Comparison of ENCODE assay signal across 19 cellular contexts in the genomic region with DNA sequence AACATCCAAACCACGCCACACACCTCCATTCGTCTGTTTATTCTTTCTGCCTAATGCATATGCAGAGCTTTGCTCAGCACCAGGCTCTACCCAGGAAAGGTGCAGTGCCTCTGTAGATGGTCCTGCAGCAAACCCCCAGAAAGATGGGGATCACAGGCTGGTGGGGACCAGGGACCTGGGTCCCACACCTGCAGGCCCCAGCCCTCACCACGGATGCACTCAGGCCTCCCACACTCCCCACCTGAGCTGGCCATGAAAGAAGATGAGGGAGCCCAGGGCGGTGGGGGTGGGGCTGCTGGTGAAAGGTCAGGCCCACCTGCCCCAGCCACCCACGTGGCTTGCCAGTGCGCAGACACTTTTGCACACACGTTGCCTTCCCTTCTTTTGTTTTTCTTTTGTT.
DNase-seq lines count a peak whose midpoint lies in the region; FAIRE-seq and TF ChIP-seq lines count a peak whose summit lies in the region.
"Had no signal": no experiment of that assay in that cellular context is flagged by ENCODE, and none has a peak within 500 bp of the region (broad histone marks: within the 10 kb centered on the region; RNA-seq: fewer than 3 reads in every experiment).

No MANE protein-coding gene starts in this region.

- no peak overlapping the region for H3K4me3 Mint-ChIP-seq in chondrocyte (ENCODE audit: unreplicated experiment)
- H3K4me3 Mint-ChIP-seq: B cell; CD4-positive, CD25-positive, alpha-beta regulatory T cell; CD8-positive, alpha-beta T cell had no signal

- no peak overlapping the region for H3K23ac ChIP-seq in neuronal stem cell (ENCODE audit: low read depth, low read length, poor library complexity)

- H3K4me1 ChIP-seq in kidney (ENCODE audit: control insufficient read depth in 1 of 2, insufficient read depth in 1 of 2, low read depth in 1 of 2, low read length in 2 of 2): no peaks in the 10 kb centered on the region
- H3K4me1 ChIP-seq in neuronal stem cell (ENCODE audit: control insufficient read depth in 2 of 2, insufficient read depth in 1 of 2, low read depth in 1 of 2, low read length in 2 of 2): peaks cover 17 to 21% of the 10 kb centered on the region in 2 donors
- H3K4me1 ChIP-seq in spleen: no peaks in the 10 kb centered on the region
- H3K4me1 ChIP-seq: Caco-2 had no signal

- H3K18ac ChIP-seq in neuronal stem cell (ENCODE audit: low read length): no peak overlapping the region

- H3K14ac ChIP-seq in neuronal stem cell (ENCODE audit: low read length): no peak overlapping the region

- H2BK5ac ChIP-seq in neuronal stem cell (ENCODE audit: low read length): peak overlapping the region; percentile 47

- no peaks in the 10 kb centered on the region for H3K4me1 Mint-ChIP-seq in chondrocyte (ENCODE audit: low read depth)
- H3K4me1 Mint-ChIP-seq: B cell; CD4-positive, CD25-positive, alpha-beta regulatory T cell had no signal

- no peak for TF ChIP-seq POLR2A in spleen (IDR thresholded peaks at IDR 0.05)

- H3K79me1 ChIP-seq in neuronal stem cell (ENCODE audit: low read depth, low read length): no peaks in the 10 kb centered on the region

- no peak for FAIRE-seq in kidney (lab: Jason Lieb, UNC)
- FAIRE-seq: G401.6, GM12892, H54 had no signal

- no peak overlapping the region for H4K91ac ChIP-seq in neuronal stem cell (ENCODE audit: low read depth, low read length, poor library complexity)

- H3K27ac Mint-ChIP-seq in chondrocyte (ENCODE audit: unreplicated experiment): no peak overlapping the region
- H3K27ac Mint-ChIP-seq: B cell; CD4-positive, CD25-positive, alpha-beta regulatory T cell; CD8-positive, alpha-beta T cell had no signal

- H3K9me3 ChIP-seq in kidney (ENCODE audit: control insufficient read depth in 1 of 2, low read length in 2 of 2): no peaks in the 10 kb centered on the region
- peaks cover 4 to 16% of the 10 kb centered on the region in 2 donors for H3K9me3 ChIP-seq in neuronal stem cell (replicated peaks in 1 of 2; ENCODE audit: control insufficient read depth in 2 of 2, insufficient read depth in 1 of 2, low read depth in 1 of 2, low read length in 2 of 2)
- peaks cover 0 to 24% (median 0%) of the 10 kb centered on the region in 8 donors for H3K9me3 ChIP-seq in spleen
- H3K9me3 ChIP-seq: BLaER1 had no signal

- H2BK15ac ChIP-seq in neuronal stem cell (ENCODE audit: low read length): no peak overlapping the region

- no peak overlapping the region for H3K27ac ChIP-seq in kidney (ENCODE audit: low read depth in 2 of 2, low read length in 2 of 2)
- H3K27ac ChIP-seq in neuronal stem cell (replicated peaks; ENCODE audit: low read length): no peak overlapping the region
- no peak overlapping the region for H3K27ac ChIP-seq in spleen
- H3K27ac ChIP-seq: BLaER1, C4-2B had no signal

- TF ChIP-seq CTCF in chondrocyte (IDR thresholded peaks at IDR 0.05): no peak
- TF ChIP-seq CTCF in kidney (IDR thresholded peaks at IDR 0.05; ENCODE audit: borderline replicate concordance, extremely low read depth, insufficient read depth): no peak
- no peak for TF ChIP-seq CTCF in spleen (IDR thresholded peaks at IDR 0.05 in 8 of 11, conservative IDR thresholded peaks at IDR 0.05 in 3 of 11)

- intact Hi-C loops in kidney (cut with DNase I) (no loop called here), spleen (cut with DNase I; ENCODE audit: low total_unique reads) (no loop called here)

- no peak overlapping the region for H2BK120ac ChIP-seq in neuronal stem cell (ENCODE audit: low read depth, low read length)

- H2BK12ac ChIP-seq in neuronal stem cell (ENCODE audit: low read length): no peak overlapping the region

- H3K9ac ChIP-seq in kidney (ENCODE audit: low read length in 2 of 2) (no peak overlapping the region), neuronal stem cell (ENCODE audit: low read depth, low read length, poor library complexity) (no peak overlapping the region)
- H3K9ac ChIP-seq: BLaER1 had no signal

- H2AFZ ChIP-seq in neuronal stem cell (ENCODE audit: low read length): no peak overlapping the region

- peaks cover 2% of the 10 kb centered on the region for H3K9me3 Mint-ChIP-seq in chondrocyte (ENCODE audit: low read depth)
- H3K9me3 Mint-ChIP-seq: CD8-positive, alpha-beta T cell had no signal

- H3K4me2 ChIP-seq in neuronal stem cell (ENCODE audit: insufficient read depth, low read length, poor library complexity, severe bottlenecking): no peak overlapping the region

- no peak overlapping the region for H3K4ac ChIP-seq in neuronal stem cell (ENCODE audit: low read length)

- H2AK5ac ChIP-seq in neuronal stem cell (ENCODE audit: low read depth, low read length): no peak overlapping the region

- H3K36me3 ChIP-seq in kidney (ENCODE audit: control insufficient read depth in 1 of 2, insufficient read depth in 2 of 2, low read length in 2 of 2): no peaks in the 10 kb centered on the region
- H3K36me3 ChIP-seq in neuronal stem cell (replicated peaks in 1 of 2; ENCODE audit: control insufficient read depth in 2 of 2, insufficient read depth in 2 of 2, low read length in 2 of 2): no peaks in the 10 kb centered on the region
- H3K36me3 ChIP-seq in spleen: no peaks in the 10 kb centered on the region
- H3K36me3 ChIP-seq in H7 (replicated peaks; ENCODE audit: control insufficient read depth, insufficient read depth, low read length): no peaks in the 10 kb centered on the region
- H3K36me3 ChIP-seq: BLaER1 had no signal

- DNase-seq in chondrocyte (ENCODE audit: low spot score) (peak; percentile 76), kidney (peak; percentile 27), neuronal stem cell (ENCODE audit: low spot score) (no peak), spleen (peak; percentile 46), cerebellar cortex (ENCODE audit: low spot score) (no peak), H7 (no peak)
- DNase-seq: Caco-2; CD4-positive, CD25-positive, alpha-beta regulatory T cell; CD8-positive, alpha-beta T cell; DMS153; DND-41; GOT3; HCEC 1CT had no signal

- H3K27me3 Mint-ChIP-seq in chondrocyte (ENCODE audit: low read depth): peaks cover 15% of the 10 kb centered on the region
- H3K27me3 Mint-ChIP-seq: B cell; CD4-positive, CD25-positive, alpha-beta regulatory T cell had no signal

- H3K27me3 ChIP-seq in neuronal stem cell (ENCODE audit: control insufficient read depth in 3 of 3, insufficient read depth in 3 of 3, low read depth in 1 of 3, low read length in 3 of 3) (peaks cover 0 to 2% (median 0%) of the 10 kb centered on the region in 3 experiments), spleen (replicated peaks in 1 of 7) (peaks cover 0 to 24% (median 0%) of the 10 kb centered on the region in 7 donors), H7 (ENCODE audit: control insufficient read depth, insufficient read depth, low read length) (no peaks in the 10 kb centered on the region)

- H3K36me3 Mint-ChIP-seq in chondrocyte (ENCODE audit: low read depth): no peaks in the 10 kb centered on the region
- H3K36me3 Mint-ChIP-seq: CD4-positive, CD25-positive, alpha-beta regulatory T cell; CD8-positive, alpha-beta T cell had no signal

- no CpG with 5 or more reads among the region's 7 CpGs for WGBS in neuronal stem cell (ENCODE audit: extremely low coverage in 2 of 2, insufficient read length in 2 of 2, insufficient replicate concordance in 1 of 2), 2 donors
- 83 to 91% (median 90%) methylated on average over 6 to 7 of the region's 7 CpGs for WGBS in spleen, 5 donors

- H3K4me3 ChIP-seq in kidney (ENCODE audit: low read length in 2 of 2) (no peak overlapping the region), neuronal stem cell (ENCODE audit: low read length in 2 of 2) (no peak overlapping the region), spleen (no peak overlapping the region), H7 (ENCODE audit: insufficient read depth, low read depth, low read length) (no peak overlapping the region)
- H3K4me3 ChIP-seq: BLaER1 had no signal

- no peak overlapping the region for H4K8ac ChIP-seq in neuronal stem cell (ENCODE audit: low read depth, low read length)

Comparison
In these comparisons a context has a peak if more than half of its experiments do, and no peak if none do; other contexts are left out.
1. DNase-seq: peak in chondrocyte (single experiment), kidney (single experiment) and spleen (single experiment); none in neuronal stem cell (single experiment), cerebellar cortex (single experiment) and H7 (single experiment).